ENCODE assay signal across 8 cellular contexts in genomic region chr9:128819716-128820664, GRCh38. TPM values are rescaled to one million over a fixed set of nuclear protein-coding genes. Genes with fewer than 3 reads are reported as not detected.
DNase-seq lines count a peak whose midpoint lies in the region; ATAC-seq and TF ChIP-seq lines count a peak whose summit lies in the region.

No MANE protein-coding gene starts in this region.

- peak overlapping the region; percentile 96 for H3K4me2 ChIP-seq in Karpas-422 (ENCODE audit: low read depth, low read length, poor library complexity, severe bottlenecking)

- POLR2A ChIA-PET in activated CD8-positive, alpha-beta T cell treated with anti-CD3 and anti-CD28 coated beads, Interleukin-2, amount 10 ng/mL, durations not matched to agents 7 days and 5 days (lab: Charles Lee): interaction anchor here (1.4 to 1.7 kb wide), 3 partner anchors 8 to 136 kb away, joined by 4 to 7 read pairs (median 5); partner anchors contain the start of gene SPOUT1

- DNase-seq in BE2C (peak; percentile 89), Karpas-422 (no peak), hepatic stellate cell (ENCODE audit: low spot score) (peak; percentile 92), stomach (no peak)
- no peak for DNase-seq in activated CD8-positive, alpha-beta T cell treated with anti-CD3 and anti-CD28 coated beads, Interleukin-2, amount 10 ng/mL, durations not matched to agents 7 days and 5 days
- DNase-seq in activated CD8-positive, alpha-beta memory T cell treated with anti-CD3 and anti-CD28 coated beads, Interleukin-2, amount 50 U/mL, for 4 hours: no peak

- peaks cover 47% of the 10 kb centered on the region for H3K36me3 ChIP-seq in BE2C
- H3K36me3 ChIP-seq in Karpas-422 (ENCODE audit: insufficient read depth, low read length): 0 out of 2 replicates have a peak, but pooled peaks cover 3% of the 10 kb centered on the region
- H3K36me3 ChIP-seq in stomach: peaks cover 25 to 45% (median 42%) of the 10 kb centered on the region in 4 donors

- H2AFZ ChIP-seq in Karpas-422 (ENCODE audit: low read length): no peak overlapping the region

- no peaks in the 10 kb centered on the region for H3K27me3 Mint-ChIP-seq in activated CD8-positive, alpha-beta T cell treated with anti-CD3 and anti-CD28 coated beads, Interleukin-2, amount 10 ng/mL, durations not matched to agents 7 days and 5 days (ENCODE audit: low read depth)

- H3K9me2 ChIP-seq in Karpas-422 (replicated peaks; ENCODE audit: insufficient read depth, low read length): no peaks in the 10 kb centered on the region

- no peak for TF ChIP-seq EP300 in stomach (IDR thresholded peaks at IDR 0.05)

- H3K4me1 ChIP-seq in BE2C: peaks cover 5% of the 10 kb centered on the region
- peaks cover 26% of the 10 kb centered on the region for H3K4me1 ChIP-seq in Karpas-422 (ENCODE audit: low read length)
- peaks cover 16 to 44% (median 32%) of the 10 kb centered on the region in 4 donors for H3K4me1 ChIP-seq in stomach

- no peak overlapping the region for H3K27ac Mint-ChIP-seq in activated CD8-positive, alpha-beta T cell treated with anti-CD3 and anti-CD28 coated beads, Interleukin-2, amount 10 ng/mL, durations not matched to agents 7 days and 5 days

- TF ChIP-seq CTCF in BE2C (IDR thresholded peaks at IDR 0.05; ENCODE audit: low read depth, low read length) (no peak), stomach (IDR thresholded peaks at IDR 0.05) (no peak)

- H3K9ac ChIP-seq in Karpas-422 (ENCODE audit: low read length): peak overlapping the region; percentile 83; the same call in 1 of the 2 replicates

- peaks cover 5% of the 10 kb centered on the region for H3K9me3 Mint-ChIP-seq in activated CD8-positive, alpha-beta T cell treated with anti-CD3 and anti-CD28 coated beads, Interleukin-2, amount 10 ng/mL, durations not matched to agents 7 days and 5 days (ENCODE audit: insufficient read depth)

- H3K4me1 Mint-ChIP-seq in activated CD8-positive, alpha-beta T cell treated with anti-CD3 and anti-CD28 coated beads, Interleukin-2, amount 10 ng/mL, durations not matched to agents 7 days and 5 days (ENCODE audit: low read depth): peaks cover 21% of the 10 kb centered on the region

- H3K79me2 ChIP-seq in Karpas-422 (ENCODE audit: low read length): peaks cover 9% of the 10 kb centered on the region; the same call in 1 of the 2 replicates

- no peak for ATAC-seq in activated CD8-positive, alpha-beta T cell treated with anti-CD3 and anti-CD28 coated beads, Interleukin-2, amount 10 ng/mL, durations not matched to agents 7 days and 5 days
- ATAC-seq in GM19328 (IDR thresholded peaks at IDR 0.05; ENCODE audit: unreplicated experiment) (no peak), GM18907 (IDR thresholded peaks at IDR 0.05; ENCODE audit: unreplicated experiment) (no peak)

- H3K9me3 ChIP-seq in BE2C (no peaks in the 10 kb centered on the region), Karpas-422 (ENCODE audit: low read length) (no peaks in the 10 kb centered on the region), stomach (no peaks in the 10 kb centered on the region)

- H3K36me3 Mint-ChIP-seq in activated CD8-positive, alpha-beta T cell treated with anti-CD3 and anti-CD28 coated beads, Interleukin-2, amount 10 ng/mL, durations not matched to agents 7 days and 5 days (ENCODE audit: low read depth): peaks cover 26% of the 10 kb centered on the region

- peak overlapping the region; percentile 78 for H3K4me3 Mint-ChIP-seq in activated CD8-positive, alpha-beta T cell treated with anti-CD3 and anti-CD28 coated beads, Interleukin-2, amount 10 ng/mL, durations not matched to agents 7 days and 5 days

- CTCF ChIA-PET in activated CD8-positive, alpha-beta T cell treated with anti-CD3 and anti-CD28 coated beads, Interleukin-2, amount 10 ng/mL, durations not matched to agents 7 days and 5 days (lab: Charles Lee): interaction anchor here (0.6 to 3.5 kb wide), 8 partner anchors 8 to 458 kb away, joined by 3 to 36 read pairs (median 4); partner anchors contain the start of gene SPOUT1

- no peak for TF ChIP-seq POLR2A in stomach (IDR thresholded peaks at IDR 0.05)

- peaks cover 3% of the 10 kb centered on the region; the same call in 1 of the 2 replicates for H4K20me1 ChIP-seq in Karpas-422 (ENCODE audit: insufficient read depth, low read depth, low read length)

- H3K27ac ChIP-seq in Karpas-422 (ENCODE audit: low read length): no peak overlapping the region
- H3K27ac ChIP-seq in stomach: peak overlapping the region in 2 of 5 donors; percentile 86 to 90

- H3K27me3 ChIP-seq in BE2C (no peaks in the 10 kb centered on the region), Karpas-422 (ENCODE audit: low read length) (no peaks in the 10 kb centered on the region), stomach (no peaks in the 10 kb centered on the region)

- intact Hi-C loops in stomach (cut with DNase I; ENCODE audit: low total_unique reads): no loop called here

- 65 to 70% (median 65%) methylated on average over 13 to 18 of the region's 18 CpGs for WGBS in stomach, 5 donors

- H3K4me3 ChIP-seq in BE2C (ENCODE audit: low read depth, low read length) (peak overlapping the region; percentile 79), Karpas-422 (ENCODE audit: low read length) (peak overlapping the region; percentile 89), stomach (peak overlapping the region; percentile 66 to 84 (median 72))

RNA-seq across cellular contexts. Expression of gene ENDOG, which starts 1.7 kb away (rescaled TPM):
- 7.9 TPM for polyA plus RNA-seq in BE2C (2012; ENCODE audit: insufficient read depth, insufficient read length, low read depth)
- total RNA-seq in Karpas-422 (2014; rRNA removed; shearing (Covaris generic); ENCODE audit: low replicate concordance): 17.6 and 60.4 TPM in 2 replicates
- total RNA-seq in activated CD8-positive, alpha-beta T cell treated with anti-CD3 and anti-CD28 coated beads, Interleukin-2, amount 10 ng/mL, durations not matched to agents 7 days and 5 days: 10 to 100 TPM; 23.9 to 24.7 TPM
- total RNA-seq in stomach: 100 to 1,000 TPM in 1 of 5 donors, 10 to 100 TPM in 2, 1 to 10 TPM in 2; 5.0 to 186 (median 38.5) TPM
- polyA plus RNA-seq in stomach: 10 to 100 TPM; 22.9 to 32.5 (median 30.4) TPM

RNA-seq across cellular contexts. Expression of gene SPOUT1, which starts 9.6 kb away (rescaled TPM):
- 108 TPM for polyA plus RNA-seq in BE2C (2012; ENCODE audit: insufficient read depth, insufficient read length, low read depth)
- 28.6 and 42.5 TPM in 2 replicates for total RNA-seq in Karpas-422 (2014; rRNA removed; shearing (Covaris generic); ENCODE audit: low replicate concordance)
- total RNA-seq in activated CD8-positive, alpha-beta T cell treated with anti-CD3 and anti-CD28 coated beads, Interleukin-2, amount 10 ng/mL, durations not matched to agents 7 days and 5 days: 10 to 100 TPM; 77.3 to 81.2 TPM
- 100 to 1,000 TPM in 1 of 5 donors, 10 to 100 TPM in 4; 11.1 to 104 (median 14.2) TPM for total RNA-seq in stomach
- 10 to 100 TPM; 13.4 to 31.3 (median 29.4) TPM for polyA plus RNA-seq in stomach

RNA-seq across cellular contexts. Expression of gene TBC1D13, which starts 32.9 kb away (rescaled TPM):
- 34.1 TPM for polyA plus RNA-seq in BE2C (2012; ENCODE audit: insufficient read depth, insufficient read length, low read depth)
- total RNA-seq in Karpas-422 (2014; rRNA removed; shearing (Covaris generic); ENCODE audit: low replicate concordance): 6.7 and 9.5 TPM in 2 replicates
- 10 to 100 TPM; 19.1 to 22.5 TPM for total RNA-seq in activated CD8-positive, alpha-beta T cell treated with anti-CD3 and anti-CD28 coated beads, Interleukin-2, amount 10 ng/mL, durations not matched to agents 7 days and 5 days
- total RNA-seq in stomach: 10 to 100 TPM in 3 of 5 donors, 1 to 10 TPM in 2; 5.8 to 50.6 (median 11.4) TPM
- polyA plus RNA-seq in stomach: 10 to 100 TPM; 11.3 to 13.9 (median 11.6) TPM

RNA-seq across cellular contexts. Expression of gene ZER1, which starts 48.3 kb away (rescaled TPM):
- 24.4 TPM for polyA plus RNA-seq in BE2C (2012; ENCODE audit: insufficient read depth, insufficient read length, low read depth)
- 25.4 and 25.6 TPM in 2 replicates for total RNA-seq in Karpas-422 (2014; rRNA removed; shearing (Covaris generic); ENCODE audit: low replicate concordance)
- total RNA-seq in activated CD8-positive, alpha-beta T cell treated with anti-CD3 and anti-CD28 coated beads, Interleukin-2, amount 10 ng/mL, durations not matched to agents 7 days and 5 days: 10 to 100 TPM; 15.3 to 15.9 TPM
- total RNA-seq in stomach: 100 to 1,000 TPM in 1 of 5 donors, 10 to 100 TPM in 4; 25.5 to 214 (median 68.3) TPM
- 10 to 100 TPM; 16.3 to 19.2 (median 18.8) TPM for polyA plus RNA-seq in stomach

Comparison
In these comparisons a context has a peak if more than half of its experiments do, and no peak if none do; other contexts are left out.
1. DNase-seq: peak in BE2C (single experiment) and hepatic stellate cell (single experiment); none in Karpas-422 (single experiment), activated CD8-positive, alpha-beta T cell treated with anti-CD3 and anti-CD28 coated beads, Interleukin-2, amount 10 ng/mL, durations not matched to agents 7 days and 5 days (single experiment), stomach (single experiment) and activated CD8-positive, alpha-beta memory T cell treated with anti-CD3 and anti-CD28 coated beads, Interleukin-2, amount 50 U/mL, for 4 hours (single experiment).
2. Peak in every context shown above with its lines, with median percentiles within 50 percentile points of each other: H3K4me3 ChIP-seq.